ENCODE assay signal across 9 cellular contexts in genomic region chr16:67542464-67542863, GRCh38. TPM values are rescaled to one million over a fixed set of nuclear protein-coding genes. Genes with fewer than 3 reads are reported as not detected.
A peak's percentile ranks its signal among the peaks of the same experiment; 100 is the strongest.
DNase-seq lines count a peak whose midpoint lies in the region; ATAC-seq lines count a peak whose summit lies in the region.
"Had no signal": no experiment of that assay in that cellular context is flagged by ENCODE, and none has a peak within 500 bp of the region (broad histone marks: within the 10 kb centered on the region; RNA-seq: fewer than 3 reads in every experiment).

No MANE protein-coding gene starts in this region.

- peak; percentile 49 for DNase-seq in CD1c-positive myeloid dendritic cell (ENCODE audit: extremely low spot score)
- DNase-seq in T follicular helper cell (ENCODE audit: low read depth), result peak; percentile 67
- DNase-seq in adipocyte (ENCODE audit: low read depth), result peak; percentile 35
- DNase-seq in lung microvascular endothelial cell (ENCODE audit: low read depth in 2 of 2), result peak; percentile 91 to 93
- no peak for DNase-seq in NCI-H748 (lab: John Stamatoyannopoulos, UW; ENCODE audit: unreplicated experiment)
- no peak for DNase-seq in foreskin melanocyte

- H3K9me3 ChIP-seq in adipocyte (ENCODE audit: control insufficient read depth, low read length), result no peaks in the 10 kb centered on the region
- H3K9me3 ChIP-seq: thoracic aorta had no signal

- H3K9ac ChIP-seq in adipocyte (ENCODE audit: low read length), result no peak overlapping the region

- no peak overlapping the region for H3K4me3 ChIP-seq in adipocyte (ENCODE audit: low read length)
- H3K4me3 ChIP-seq: thoracic aorta had no signal

- H3K36me3 ChIP-seq in adipocyte (ENCODE audit: control insufficient read depth, insufficient read depth, low read length, severe bottlenecking), result peaks cover 79% of the 10 kb centered on the region

- ATAC-seq in HG02798 (IDR thresholded peaks at IDR 0.05; ENCODE audit: poor library complexity, unreplicated experiment) (peak; percentile 52), GM18861 (IDR thresholded peaks at IDR 0.05; ENCODE audit: unreplicated experiment) (no peak)

- peaks cover 12% of the 10 kb centered on the region for H3K4me1 ChIP-seq in adipocyte (ENCODE audit: control insufficient read depth, insufficient read depth, low read length)

- no peaks in the 10 kb centered on the region for H3K27me3 ChIP-seq in adipocyte (replicated peaks; ENCODE audit: control insufficient read depth, insufficient read depth, low read length)

RNA-seq across cellular contexts. Expression of gene RIPOR1, which starts 13.8 kb away (rescaled TPM):
- total RNA-seq in lung microvascular endothelial cell, result 20.7 and 23.4 TPM in 2 replicates

RNA-seq across cellular contexts. Expression of gene CTCF, which starts 19.9 kb away (rescaled TPM):
- total RNA-seq in lung microvascular endothelial cell, result 17.2 and 24.8 TPM in 2 replicates

RNA-seq across cellular contexts. Expression of gene AGRP, which starts 59.1 kb away (rescaled TPM):
- not detected in 2 replicates for total RNA-seq in lung microvascular endothelial cell
- total RNA-seq: thoracic aorta had no signal

Comparison
In these comparisons a context has a peak if more than half of its experiments do, and no peak if none do; other contexts are left out.
1. DNase-seq: peak in CD1c-positive myeloid dendritic cell (single experiment), T follicular helper cell (single experiment), adipocyte (single experiment) and lung microvascular endothelial cell (2 of 2); none in NCI-H748 (single experiment) and foreskin melanocyte (single experiment).